16 cellular contexts compared by ENCODE assay signal in the genomic region with DNA sequence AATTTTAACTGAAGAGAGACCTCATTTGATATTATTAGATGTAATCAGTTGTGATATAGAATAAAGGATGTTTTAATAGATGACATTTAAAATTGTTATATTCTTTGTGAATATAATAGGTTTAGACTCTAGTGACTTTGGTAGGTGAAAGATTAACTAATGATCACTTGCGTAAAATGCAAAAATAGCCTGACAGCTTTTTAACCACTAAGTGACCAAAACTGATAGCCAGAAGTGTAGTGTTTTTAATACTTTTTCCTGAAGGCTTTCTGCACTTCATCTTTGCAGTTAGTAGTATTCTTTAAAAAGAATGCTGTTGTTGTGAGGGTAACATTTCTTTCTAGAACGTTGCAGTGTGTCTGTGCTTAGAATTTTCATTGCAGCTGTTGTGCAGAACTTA. TPM values are rescaled to one million over a fixed set of nuclear protein-coding genes. Genes with fewer than 3 reads are reported as not detected.
DNase-seq lines count a peak whose midpoint lies in the region; ATAC-seq and TF ChIP-seq lines count a peak whose summit lies in the region.
"Had no signal": no experiment of that assay in that cellular context is flagged by ENCODE, and none has a peak within 500 bp of the region (broad histone marks: within the 10 kb centered on the region; RNA-seq: fewer than 3 reads in every experiment).

No MANE protein-coding gene starts in this region.

- H3K9me3 ChIP-seq in CD4-positive, alpha-beta T cell (ENCODE audit: control insufficient read depth, low read length): no peaks in the 10 kb centered on the region
- H3K9me3 ChIP-seq in HUES48 (ENCODE audit: control insufficient read depth, insufficient read depth, low read length) (no peaks in the 10 kb centered on the region), mammary epithelial cell (replicated peaks; ENCODE audit: insufficient read depth, low read length) (no peaks in the 10 kb centered on the region)
- no peaks in the 10 kb centered on the region for H3K9me3 ChIP-seq in naive thymus-derived CD4-positive, alpha-beta T cell (ENCODE audit: control insufficient read depth in 2 of 3, low read length in 3 of 3)
- H3K9me3 ChIP-seq: suprapubic skin had no signal

- no peaks in the 10 kb centered on the region for H3K9me3 Mint-ChIP-seq in CD4-positive, alpha-beta T cell
- H3K9me3 Mint-ChIP-seq in naive thymus-derived CD4-positive, alpha-beta T cell: peaks cover 0 to 5% (median 0%) of the 10 kb centered on the region in 11 donors
- H3K9me3 Mint-ChIP-seq: activated CD4-positive, alpha-beta memory T cell treated with anti-CD3 and anti-CD28 coated beads, Interleukin-2, amount 10 ng/mL, durations not matched to agents 7 days and 5 days; activated naive CD4-positive, alpha-beta T cell treated with anti-CD3 and anti-CD28 coated beads, Interleukin-2, amount 10 ng/mL, durations not matched to agents 7 days and 5 days had no signal

- WGBS in mammary epithelial cell (ENCODE audit: low coverage, missing lambda C conversion rate): 56% methylated on average over 2 of the region's 2 CpGs

- dilution Hi-C loops in mammary epithelial cell (cut with HindIII; ENCODE audit: low sequenced_read_pairs): no loop called here

- H3K79me2 ChIP-seq in mammary epithelial cell (ENCODE audit: insufficient read depth, low read length): peaks cover 96% of the 10 kb centered on the region

- H3K27ac Mint-ChIP-seq in CD4-positive, alpha-beta T cell: peak overlapping the region; percentile 0
- H3K27ac Mint-ChIP-seq in naive thymus-derived CD4-positive, alpha-beta T cell: peak overlapping the region in 2 of 9 donors; percentile 5 to 41
- H3K27ac Mint-ChIP-seq: activated CD4-positive, alpha-beta memory T cell treated with anti-CD3 and anti-CD28 coated beads, Interleukin-2, amount 10 ng/mL, durations not matched to agents 7 days and 5 days; activated naive CD4-positive, alpha-beta T cell treated with anti-CD3 and anti-CD28 coated beads, Interleukin-2, amount 10 ng/mL, durations not matched to agents 7 days and 5 days had no signal

- peaks cover 63% of the 10 kb centered on the region for H3K36me3 ChIP-seq in HUES48 (ENCODE audit: control insufficient read depth, insufficient read depth, low read length)
- peaks cover 28% of the 10 kb centered on the region for H3K36me3 ChIP-seq in mammary epithelial cell (ENCODE audit: insufficient read depth, low read length)
- peaks cover 0 to 18% (median 4%) of the 10 kb centered on the region in 3 experiments for H3K36me3 ChIP-seq in naive thymus-derived CD4-positive, alpha-beta T cell (ENCODE audit: control insufficient read depth in 2 of 3, insufficient read depth in 3 of 3, low read length in 3 of 3)

- DNase-seq in CD4-positive, alpha-beta T cell: no peak
- no peak for DNase-seq in mammary epithelial cell
- no peak for DNase-seq in naive thymus-derived CD4-positive, alpha-beta T cell
- DNase-seq in stimulated activated naive CD4-positive, alpha-beta T cell treated with Interleukin-2 at 50 U/mL for 16 hours (lab: John Stamatoyannopoulos, UW): no peak
- DNase-seq in LoVo (ENCODE audit: low spot score): no peak
- no peak for DNase-seq in SIG-M5 (lab: John Stamatoyannopoulos, UW)
- DNase-seq: activated CD4-positive, alpha-beta memory T cell treated with anti-CD3 and anti-CD28 coated beads, Interleukin-2, amount 10 ng/mL, durations not matched to agents 7 days and 5 days; activated naive CD4-positive, alpha-beta T cell treated with anti-CD3 and anti-CD28 coated beads, Interleukin-2, amount 10 ng/mL, durations not matched to agents 7 days and 5 days; COR-L47; NCI-H1105; NCI-H446; T1000 had no signal

- no TSS peak for BruUV-seq in mammary epithelial cell (replicated peaks; lab: Mats Ljungman, UMichigan)

- H3K36me3 Mint-ChIP-seq in CD4-positive, alpha-beta T cell (ENCODE audit: low read depth): peaks cover 62% of the 10 kb centered on the region
- H3K36me3 Mint-ChIP-seq in naive thymus-derived CD4-positive, alpha-beta T cell: peaks cover 5 to 21% (median 16%) of the 10 kb centered on the region in 5 donors

- no peaks in the 10 kb centered on the region for H3K27me3 Mint-ChIP-seq in CD4-positive, alpha-beta T cell
- H3K27me3 Mint-ChIP-seq in naive thymus-derived CD4-positive, alpha-beta T cell: no peaks in the 10 kb centered on the region
- H3K27me3 Mint-ChIP-seq: activated CD4-positive, alpha-beta memory T cell treated with anti-CD3 and anti-CD28 coated beads, Interleukin-2, amount 10 ng/mL, durations not matched to agents 7 days and 5 days; activated naive CD4-positive, alpha-beta T cell treated with anti-CD3 and anti-CD28 coated beads, Interleukin-2, amount 10 ng/mL, durations not matched to agents 7 days and 5 days had no signal

- H3K27ac ChIP-seq in CD4-positive, alpha-beta T cell (ENCODE audit: low read depth, low read length): no peak overlapping the region
- H3K27ac ChIP-seq in HUES48 (ENCODE audit: low read depth, low read length) (no peak overlapping the region), mammary epithelial cell (ENCODE audit: insufficient read depth, low read depth, low read length) (no peak overlapping the region)
- no peak overlapping the region for H3K27ac ChIP-seq in naive thymus-derived CD4-positive, alpha-beta T cell (ENCODE audit: low read depth, low read length)
- H3K27ac ChIP-seq: suprapubic skin had no signal

- peak overlapping the region; percentile 55 for H3K4me2 ChIP-seq in mammary epithelial cell (ENCODE audit: insufficient read depth, low read depth, low read length)

- H3K4me3 ChIP-seq in HUES48 (ENCODE audit: low read depth, low read length): peak overlapping the region; percentile 35; the same call in 1 of the 2 replicates
- H3K4me3 ChIP-seq in mammary epithelial cell (replicated peaks in 1 of 3; ENCODE audit: insufficient read depth in 1 of 3, low read depth in 2 of 3, low read length in 3 of 3): no peak overlapping the region
- no peak overlapping the region for H3K4me3 ChIP-seq in naive thymus-derived CD4-positive, alpha-beta T cell (ENCODE audit: low read length)
- H3K4me3 ChIP-seq: suprapubic skin had no signal

- no peak overlapping the region for H3K9ac ChIP-seq in HUES48 (ENCODE audit: low read depth, low read length)
- H3K9ac ChIP-seq in mammary epithelial cell (ENCODE audit: insufficient read depth, low read length): no peak overlapping the region

- no peaks in the 10 kb centered on the region for H3K27me3 ChIP-seq in CD4-positive, alpha-beta T cell (ENCODE audit: control insufficient read depth, insufficient read depth, low read length)
- no peaks in the 10 kb centered on the region for H3K27me3 ChIP-seq in HUES48 (ENCODE audit: control insufficient read depth, insufficient read depth, low read length)
- no peaks in the 10 kb centered on the region for H3K27me3 ChIP-seq in mammary epithelial cell (ENCODE audit: insufficient read depth, low read length)
- no peaks in the 10 kb centered on the region for H3K27me3 ChIP-seq in naive thymus-derived CD4-positive, alpha-beta T cell (ENCODE audit: control insufficient read depth in 2 of 2, insufficient read depth in 2 of 2, low read length in 2 of 2)
- H3K27me3 ChIP-seq: suprapubic skin had no signal

- in situ Hi-C loops in mammary epithelial cell (cut with MboI; ENCODE audit: low sequenced_read_pairs in 2 of 2): no loop called here

- ATAC-seq in CD4-positive, alpha-beta T cell (ENCODE audit: poor library complexity): no peak
- ATAC-seq in naive thymus-derived CD4-positive, alpha-beta T cell: no peak
- no peak for ATAC-seq in HG03159 (IDR thresholded peaks at IDR 0.05; ENCODE audit: unreplicated experiment)
- ATAC-seq: sciatic nerve had no signal

- peaks cover 59% of the 10 kb centered on the region for H3K4me1 Mint-ChIP-seq in CD4-positive, alpha-beta T cell (ENCODE audit: low read depth)
- H3K4me1 Mint-ChIP-seq in naive thymus-derived CD4-positive, alpha-beta T cell: peaks cover 25 to 74% (median 51%) of the 10 kb centered on the region in 7 donors

- H4K20me1 ChIP-seq in mammary epithelial cell (ENCODE audit: insufficient read depth, low read length): peaks cover 12% of the 10 kb centered on the region

- no peak overlapping the region for H2AFZ ChIP-seq in mammary epithelial cell (ENCODE audit: low read depth, low read length)

- no peak for TF ChIP-seq CTCF in CD4-positive, alpha-beta T cell (IDR thresholded peaks at IDR 0.05)
- no peak for TF ChIP-seq CTCF in mammary epithelial cell (conservative IDR thresholded peaks at IDR 0.05 in 1 of 2, IDR thresholded peaks at IDR 0.05 in 1 of 2; ENCODE audit: extremely low read depth in 1 of 2, insufficient read depth in 1 of 2, low read depth in 1 of 2, low read length in 2 of 2)

- POLR2A ChIA-PET in CD4-positive, alpha-beta T cell (lab: Charles Lee): interaction anchor here (0.9 to 2.1 kb wide), 2 partner anchors 9 to 49 kb away, joined by 4 to 6 read pairs; a partner anchor contains a TSS
- POLR2A ChIA-PET in naive thymus-derived CD4-positive, alpha-beta T cell (lab: Charles Lee): interaction anchor here (1.1 kb wide), 1 partner anchor 28 kb away, joined by 3 read pairs; no protein-coding TSS in a partner anchor

- CTCF ChIA-PET in CD4-positive, alpha-beta T cell (lab: Charles Lee): interaction anchor here (1.1 kb wide), 1 partner anchor 19 kb away, joined by 5 read pairs; no protein-coding TSS in a partner anchor
- CTCF ChIA-PET in mammary epithelial cell (lab: Charles Lee; ENCODE audit: low non-redundant PET): no interaction called here
- CTCF ChIA-PET in naive thymus-derived CD4-positive, alpha-beta T cell (lab: Charles Lee): no interaction called here

- H3K4me3 Mint-ChIP-seq in CD4-positive, alpha-beta T cell: no peak overlapping the region
- H3K4me3 Mint-ChIP-seq in naive thymus-derived CD4-positive, alpha-beta T cell: peak overlapping the region in 7 of 10 donors; percentile 21 to 59 (median 46)
- H3K4me3 Mint-ChIP-seq: activated CD4-positive, alpha-beta memory T cell treated with anti-CD3 and anti-CD28 coated beads, Interleukin-2, amount 10 ng/mL, durations not matched to agents 7 days and 5 days; activated naive CD4-positive, alpha-beta T cell treated with anti-CD3 and anti-CD28 coated beads, Interleukin-2, amount 10 ng/mL, durations not matched to agents 7 days and 5 days had no signal

- intact Hi-C loops in CD4-positive, alpha-beta T cell (cut with DNase I, micrococcal nuclease): no loop called here
- intact Hi-C loops in mammary epithelial cell (cut with micrococcal nuclease): no loop called here
- intact Hi-C loops in naive thymus-derived CD4-positive, alpha-beta T cell (cut with micrococcal nuclease): loop anchor here in 1 of 2 donors (1.0 to 10.0 kb wide), 4 partner anchors 8 to 1278 kb away; a partner anchor contains a TSS

- H3K4me1 ChIP-seq in HUES48 (ENCODE audit: control insufficient read depth, insufficient read depth, low read length) (peaks cover 13% of the 10 kb centered on the region), mammary epithelial cell (ENCODE audit: insufficient read depth, low read length) (no peaks in the 10 kb centered on the region)
- H3K4me1 ChIP-seq in naive thymus-derived CD4-positive, alpha-beta T cell (ENCODE audit: control insufficient read depth in 2 of 2, insufficient read depth in 2 of 2, low read length in 2 of 2): peaks cover 35 to 40% of the 10 kb centered on the region in 2 donors

RNA-seq across cellular contexts. Expression of a gene that starts 5.1 kb away (rescaled TPM):
- 100 to 1,000 TPM; 107 TPM for total RNA-seq in CD4-positive, alpha-beta T cell
- 100 to 1,000 TPM; 194 to 217 TPM for total RNA-seq in mammary epithelial cell
- 184 TPM for polyA plus RNA-seq in mammary epithelial cell
- polyA minus RNA-seq in mammary epithelial cell: 258 TPM
- total RNA-seq in naive thymus-derived CD4-positive, alpha-beta T cell: 100 to 1,000 TPM; 120 to 227 (median 163) TPM
- 10 to 100 TPM; 65.0 to 99.0 TPM for polyA plus RNA-seq in naive thymus-derived CD4-positive, alpha-beta T cell

RNA-seq across cellular contexts. Expression of a gene that starts 48.8 kb away (rescaled TPM):
- 10 to 100 TPM; 50.1 to 55.6 TPM for total RNA-seq in CD4-positive, alpha-beta T cell
- total RNA-seq in mammary epithelial cell: 10 to 100 TPM; 28.2 to 71.5 TPM
- 42.2 TPM for polyA plus RNA-seq in mammary epithelial cell
- 82.8 TPM for polyA minus RNA-seq in mammary epithelial cell
- total RNA-seq in naive thymus-derived CD4-positive, alpha-beta T cell: 100 to 1,000 TPM in 1 of 5 experiments, 10 to 100 TPM in 4; 55.7 to 104 (median 84.3) TPM
- 10 to 100 TPM; 33.8 to 65.1 TPM for polyA plus RNA-seq in naive thymus-derived CD4-positive, alpha-beta T cell
